In genomic region chr4:70838972-70839536, GRCh38 we compare ENCODE assay signal across 8 cellular contexts. TPM values are rescaled to one million over a fixed set of nuclear protein-coding genes. Genes with fewer than 3 reads are reported as not detected.
DNase-seq lines count a peak whose midpoint lies in the region; ATAC-seq and TF ChIP-seq lines count a peak whose summit lies in the region.

No MANE protein-coding gene starts in this region.

- peaks cover 22% of the 10 kb centered on the region for H3K36me3 Mint-ChIP-seq in CD8-positive, alpha-beta T cell
- peaks cover 0 to 14% (median 5%) of the 10 kb centered on the region in 5 donors for H3K36me3 Mint-ChIP-seq in naive thymus-derived CD4-positive, alpha-beta T cell
- peaks cover 14% of the 10 kb centered on the region for H3K36me3 Mint-ChIP-seq in stimulated activated memory B cell treated with anti-CD40 and anti-IgM and Interleukin-4, amounts not matched to agents 10 μg/mL and 1 μg/mL and 100 μg/mL, for 72 hours

- BruUV-seq in OCI-LY7 (replicated peaks; lab: Mats Ljungman, UMichigan) = no TSS peak

- H3K9me3 Mint-ChIP-seq in CD8-positive, alpha-beta T cell = no peaks in the 10 kb centered on the region
- no peaks in the 10 kb centered on the region for H3K9me3 Mint-ChIP-seq in naive thymus-derived CD4-positive, alpha-beta T cell
- no peaks in the 10 kb centered on the region for H3K9me3 Mint-ChIP-seq in stimulated activated memory B cell treated with anti-CD40 and anti-IgM and Interleukin-4, amounts not matched to agents 10 μg/mL and 1 μg/mL and 100 μg/mL, for 72 hours

- H4K20me1 ChIP-seq in OCI-LY7 (ENCODE audit: insufficient read depth, low read length) = peaks cover 14% of the 10 kb centered on the region

- H3K9me2 ChIP-seq in OCI-LY7 (ENCODE audit: insufficient read depth, low read length) = no peaks in the 10 kb centered on the region

- no peak for TF ChIP-seq CTCF in CD8-positive, alpha-beta T cell (IDR thresholded peaks at IDR 0.05)
- TF ChIP-seq CTCF in OCI-LY7 (conservative IDR thresholded peaks at IDR 0.05; ENCODE audit: low read length) = no peak

- peaks cover 48% of the 10 kb centered on the region for H3K79me2 ChIP-seq in OCI-LY7 (ENCODE audit: insufficient read depth, low read depth, low read length)

- peak overlapping the region; percentile 95 for H3K4me2 ChIP-seq in OCI-LY7 (ENCODE audit: low read length)

- H3K27ac ChIP-seq in CD8-positive, alpha-beta T cell (ENCODE audit: low read depth, low read length) = peak overlapping the region; percentile 80
- peak overlapping the region; percentile 76 for H3K27ac ChIP-seq in OCI-LY7 (ENCODE audit: low read depth, low read length, poor library complexity, severe bottlenecking)
- peak overlapping the region; percentile 88 for H3K27ac ChIP-seq in naive thymus-derived CD4-positive, alpha-beta T cell (ENCODE audit: low read depth, low read length)

- H3K4me3 ChIP-seq in CD8-positive, alpha-beta T cell (ENCODE audit: low read depth, low read length) = peak overlapping the region; percentile 80
- H3K4me3 ChIP-seq in OCI-LY7 (ENCODE audit: low read depth, low read length, poor library complexity, severe bottlenecking) = peak overlapping the region; percentile 73
- H3K4me3 ChIP-seq in naive thymus-derived CD4-positive, alpha-beta T cell (ENCODE audit: low read length) = peak overlapping the region; percentile 83

- no peaks in the 10 kb centered on the region for H3K9me3 ChIP-seq in CD8-positive, alpha-beta T cell (ENCODE audit: low read length)
- H3K9me3 ChIP-seq in OCI-LY7 (ENCODE audit: low read length) = no peaks in the 10 kb centered on the region
- H3K9me3 ChIP-seq in naive thymus-derived CD4-positive, alpha-beta T cell (ENCODE audit: control insufficient read depth in 2 of 3, low read length in 3 of 3) = no peaks in the 10 kb centered on the region

- peaks cover 29% of the 10 kb centered on the region for H3K4me1 ChIP-seq in CD8-positive, alpha-beta T cell (ENCODE audit: insufficient read depth, low read length)
- H3K4me1 ChIP-seq in OCI-LY7 (ENCODE audit: insufficient read depth, low read length, poor library complexity, severe bottlenecking) = peaks cover 41% of the 10 kb centered on the region
- peaks cover 17 to 22% of the 10 kb centered on the region in 2 donors for H3K4me1 ChIP-seq in naive thymus-derived CD4-positive, alpha-beta T cell (ENCODE audit: control insufficient read depth in 2 of 2, insufficient read depth in 2 of 2, low read length in 2 of 2)

- DNase-seq in CD8-positive, alpha-beta T cell = peak; percentile 36 to 73 (median 60)
- DNase-seq in OCI-LY7 (ENCODE audit: low spot score) (peak; percentile 78), activated T-helper 1 cell treated with Interleukin-2 at 50 U/mL for 16 hours (ENCODE audit: low read depth) (peak; percentile 47), fibroblast of gingiva (ENCODE audit: low read depth) (peak; percentile 49)
- DNase-seq in naive thymus-derived CD4-positive, alpha-beta T cell = peak; percentile 49 to 75 (median 64)

- POLR2A ChIA-PET in CD8-positive, alpha-beta T cell (lab: Charles Lee) = interaction anchor here (0.6 to 3.1 kb wide), 14 partner anchors 10 to 165 kb away, joined by 3 to 23 read pairs (median 4); partner anchors contain the start of genes MOB1B and UTP3
- POLR2A ChIA-PET in OCI-LY7 (lab: Charles Lee) = interaction anchor here (0.6 to 1.9 kb wide), 16 partner anchors 10 to 178 kb away, joined by 3 to 13 read pairs (median 4); partner anchors contain the start of genes DCK and MOB1B
- POLR2A ChIA-PET in naive thymus-derived CD4-positive, alpha-beta T cell (lab: Charles Lee) = interaction anchor here (1.0 to 3.6 kb wide), 13 partner anchors 9 to 1079 kb away, joined by 3 to 43 read pairs (median 6); partner anchors contain the start of genes DCK, MOB1B, SULT1B1 and UTP3

- CTCF ChIA-PET in CD8-positive, alpha-beta T cell (lab: Charles Lee) = interaction anchor here (1.4 to 1.7 kb wide), 2 partner anchors 63 to 104 kb away, joined by 4 to 5 read pairs; partner anchors contain the start of gene MOB1B
- CTCF ChIA-PET in OCI-LY7 (lab: Charles Lee; ENCODE audit: unreplicated experiment) = interaction anchor here (0.6 kb wide), 2 partner anchors 29 to 162 kb away, joined by 9 read pairs; no protein-coding TSS in a partner anchor
- CTCF ChIA-PET in naive thymus-derived CD4-positive, alpha-beta T cell (lab: Charles Lee) = interaction anchor here (1.4 kb wide), 1 partner anchor 36 kb away, joined by 8 read pairs; no protein-coding TSS in a partner anchor

- no peaks in the 10 kb centered on the region for H3K27me3 Mint-ChIP-seq in CD8-positive, alpha-beta T cell (ENCODE audit: low read depth)
- H3K27me3 Mint-ChIP-seq in naive thymus-derived CD4-positive, alpha-beta T cell = no peaks in the 10 kb centered on the region
- no peaks in the 10 kb centered on the region for H3K27me3 Mint-ChIP-seq in stimulated activated memory B cell treated with anti-CD40 and anti-IgM and Interleukin-4, amounts not matched to agents 10 μg/mL and 1 μg/mL and 100 μg/mL, for 72 hours

- ATAC-seq in CD8-positive, alpha-beta T cell = peak; percentile 41
- peak; percentile 66 for ATAC-seq in GM19455 (IDR thresholded peaks at IDR 0.05; ENCODE audit: unreplicated experiment)
- peak; percentile 36 for ATAC-seq in HG03565 (IDR thresholded peaks at IDR 0.05; ENCODE audit: unreplicated experiment)
- peak; percentile 60 for ATAC-seq in naive thymus-derived CD4-positive, alpha-beta T cell
- peak; percentile 64 for ATAC-seq in stimulated activated memory B cell treated with anti-CD40 and anti-IgM and Interleukin-4, amounts not matched to agents 10 μg/mL and 1 μg/mL and 100 μg/mL, for 72 hours

- peak overlapping the region; percentile 97 for H3K27ac Mint-ChIP-seq in CD8-positive, alpha-beta T cell
- H3K27ac Mint-ChIP-seq in naive thymus-derived CD4-positive, alpha-beta T cell = peak overlapping the region; percentile 91 to 98 (median 96)
- H3K27ac Mint-ChIP-seq in stimulated activated memory B cell treated with anti-CD40 and anti-IgM and Interleukin-4, amounts not matched to agents 10 μg/mL and 1 μg/mL and 100 μg/mL, for 72 hours = peak overlapping the region; percentile 92

- intact Hi-C loops in CD8-positive, alpha-beta T cell (cut with DNase I, micrococcal nuclease) = loop anchor here (1.0 to 2.0 kb wide), 7 partner anchors 63 to 154 kb away; partner anchors contain the start of genes DCK (in 2 of the 2), MOB1B (in 2 of the 2) and UTP3 (in 2 of the 2)
- intact Hi-C loops in OCI-LY7 (cut with micrococcal nuclease; ENCODE audit: unreplicated experiment) = loop anchor here (1.0 to 5.0 kb wide), 9 partner anchors 63 to 238 kb away; partner anchors contain the start of genes DCK, MOB1B and UTP3
- intact Hi-C loops in naive thymus-derived CD4-positive, alpha-beta T cell (cut with micrococcal nuclease) = loop anchor here (1.0 to 5.0 kb wide), 12 partner anchors 20 to 1079 kb away; partner anchors contain the start of genes DCK (in 2 of the 2), MOB1B (in 2 of the 2), UTP3 (in 2 of the 2) and SULT1B1 (in 1 of the 2)

- H3K4me3 Mint-ChIP-seq in CD8-positive, alpha-beta T cell = peak overlapping the region; percentile 97
- peak overlapping the region; percentile 89 to 99 (median 97) for H3K4me3 Mint-ChIP-seq in naive thymus-derived CD4-positive, alpha-beta T cell
- H3K4me3 Mint-ChIP-seq in stimulated activated memory B cell treated with anti-CD40 and anti-IgM and Interleukin-4, amounts not matched to agents 10 μg/mL and 1 μg/mL and 100 μg/mL, for 72 hours = peak overlapping the region; percentile 87

- peak overlapping the region; percentile 51; the same call in 1 of the 2 replicates for H2AFZ ChIP-seq in OCI-LY7 (ENCODE audit: low read length)

- H3K27me3 ChIP-seq in CD8-positive, alpha-beta T cell (ENCODE audit: insufficient read depth, low read length) = no peaks in the 10 kb centered on the region
- no peaks in the 10 kb centered on the region for H3K27me3 ChIP-seq in naive thymus-derived CD4-positive, alpha-beta T cell (ENCODE audit: control insufficient read depth in 2 of 2, insufficient read depth in 2 of 2, low read length in 2 of 2)

- H3K4me1 Mint-ChIP-seq in CD8-positive, alpha-beta T cell (ENCODE audit: low read depth) = peaks cover 34% of the 10 kb centered on the region
- H3K4me1 Mint-ChIP-seq in naive thymus-derived CD4-positive, alpha-beta T cell = peaks cover 8 to 45% (median 32%) of the 10 kb centered on the region in 7 donors
- H3K4me1 Mint-ChIP-seq in stimulated activated memory B cell treated with anti-CD40 and anti-IgM and Interleukin-4, amounts not matched to agents 10 μg/mL and 1 μg/mL and 100 μg/mL, for 72 hours = peaks cover 45% of the 10 kb centered on the region

- H3K36me3 ChIP-seq in CD8-positive, alpha-beta T cell (ENCODE audit: insufficient read depth, low read length) = peaks cover 5% of the 10 kb centered on the region
- H3K36me3 ChIP-seq in OCI-LY7 (ENCODE audit: insufficient read depth, low read length) = peaks cover 32% of the 10 kb centered on the region
- peaks cover 0 to 14% (median 5%) of the 10 kb centered on the region in 3 experiments for H3K36me3 ChIP-seq in naive thymus-derived CD4-positive, alpha-beta T cell (ENCODE audit: control insufficient read depth in 2 of 3, insufficient read depth in 3 of 3, low read length in 3 of 3)

RNA-seq across cellular contexts. Expression of gene GRSF1, which starts 0.6 kb away (rescaled TPM):
- 10 to 100 TPM; 32.1 to 35.7 TPM for total RNA-seq in CD8-positive, alpha-beta T cell
- 32.8 and 36.7 TPM in 2 replicates for total RNA-seq in OCI-LY7 (2014; rRNA removed; shearing (Covaris generic))
- total RNA-seq in OCI-LY7 (2022) = 52.8 and 67.0 TPM in 2 replicates
- total RNA-seq in naive thymus-derived CD4-positive, alpha-beta T cell = 10 to 100 TPM; 35.9 to 76.0 (median 48.0) TPM
- polyA plus RNA-seq in naive thymus-derived CD4-positive, alpha-beta T cell = 100 to 1,000 TPM in 1 of 2 donors, 10 to 100 TPM in 1; 89.9 to 111 TPM

Comparison
In these comparisons a context has a peak if more than half of its experiments do, and no peak if none do; other contexts are left out.
1. Peak in every context shown above with its lines: DNase-seq, ATAC-seq, H3K4me3 ChIP-seq and H3K27ac ChIP-seq.